3 cellular contexts compared by ENCODE assay signal in genomic region chr2:15127251-15127650, GRCh38.
TF ChIP-seq lines count a peak whose summit lies in the region.

No MANE protein-coding gene starts in this region.

TF ChIP-seq in GM23338, 12 proteins besides CTCF, POLR2A, EP300 and RAD21 (continues in another document):
- TF ChIP-seq NANOG (IDR thresholded peaks at IDR 0.05; ENCODE audit: borderline replicate concordance) (no peak), ZNF331 (CRISPR knock-in tag; IDR thresholded peaks at IDR 0.05; ENCODE audit: low read depth) (no peak), POLR2AphosphoS5 (IDR thresholded peaks at IDR 0.05; ENCODE audit: low read depth) (no peak), ZNF114 (CRISPR knock-in tag; IDR thresholded peaks at IDR 0.05) (no peak), ETS1 (IDR thresholded peaks at IDR 0.05) (no peak), EZH2phosphoT487 (IDR thresholded peaks at IDR 0.05; ENCODE audit: unreplicated experiment) (no peak), REST (IDR thresholded peaks at IDR 0.05; ENCODE audit: unreplicated experiment) (no peak), STAT1 (IDR thresholded peaks at IDR 0.05; ENCODE audit: unreplicated experiment) (no peak)

TF ChIP-seq in H1, 55 proteins besides CTCF, POLR2A, EP300 and RAD21:
- TF ChIP-seq KDM4A (IDR thresholded peaks at IDR 0.05; ENCODE audit: low read depth, low read length, severe bottlenecking) (no peak), SP2 (IDR thresholded peaks at IDR 0.05; ENCODE audit: low read length) (no peak), RNF2 (IDR thresholded peaks at IDR 0.05; ENCODE audit: borderline replicate concordance, low read depth, low read length, missing control alignments, poor library complexity, severe bottlenecking) (no peak), JUN (IDR thresholded peaks at IDR 0.05; ENCODE audit: low read depth, low read length) (no peak)

TF ChIP-seq in neural cell, 6 proteins besides CTCF, POLR2A, EP300 and RAD21:
- TF ChIP-seq REST (IDR thresholded peaks at IDR 0.05; ENCODE audit: borderline replicate concordance) (peak; percentile 10), POLR2AphosphoS5 (IDR thresholded peaks at IDR 0.05) (peak; percentile 25), TAF1 (IDR thresholded peaks at IDR 0.05; ENCODE audit: low read depth) (no peak), EZH2 (IDR thresholded peaks at IDR 0.05; ENCODE audit: borderline replicate concordance, insufficient read depth, low read length, poor library complexity, severe bottlenecking) (no peak), SMC3 (conservative IDR thresholded peaks at IDR 0.05; ENCODE audit: poor library complexity) (no peak), MXI1 (conservative IDR thresholded peaks at IDR 0.05; ENCODE audit: poor library complexity, severe bottlenecking) (no peak)
